In genomic region chr3:25397150-25397549, GRCh38 we compare ENCODE assay signal across 22 cellular contexts. TPM values are rescaled to one million over a fixed set of nuclear protein-coding genes. Genes with fewer than 3 reads are reported as not detected.
"Had no signal": no experiment of that assay in that cellular context is flagged by ENCODE, and none has a peak within 500 bp of the region (broad histone marks: within the 10 kb centered on the region; RNA-seq: fewer than 3 reads in every experiment).

No MANE protein-coding gene starts in this region.

- H3K9me3 Mint-ChIP-seq: natural killer cell; T-helper 2 cell treated with Interferon-gamma antibody and Interleukin-4, amounts not matched to agents 5 μg/mL and 100 μg/mL, for 36 hours had no signal

- H3K4me3 Mint-ChIP-seq: activated CD8-positive, alpha-beta memory T cell treated with anti-CD3 and anti-CD28 coated beads, Interleukin-2, amount 10 ng/mL, durations not matched to agents 7 days and 5 days; activated naive CD8-positive, alpha-beta T cell treated with anti-CD3 and anti-CD28 coated beads for 36 hours; activated T-cell treated with anti-CD3 and anti-CD28 coated beads, Interleukin-2, amount 50 U/mL, for 24 hours; dendritic cell treated with granulocyte-macrophage colony-stimulating factor and Interleukin-4, amounts not matched to agents 40 ng/mL and 50 ng/mL, for 4 days; effector memory CD8-positive, alpha-beta T cell; natural killer cell; T-helper 2 cell treated with Interferon-gamma antibody and Interleukin-4, amounts not matched to agents 5 μg/mL and 100 μg/mL, for 36 hours had no signal

- H3K4me1 Mint-ChIP-seq: activated CD8-positive, alpha-beta memory T cell treated with anti-CD3 and anti-CD28 coated beads, Interleukin-2, amount 10 ng/mL, durations not matched to agents 7 days and 5 days; activated naive CD8-positive, alpha-beta T cell treated with anti-CD3 and anti-CD28 coated beads for 36 hours had no signal

- DNase-seq: activated CD4-positive, alpha-beta T cell treated with anti-CD3 and anti-CD28 coated beads for 1 hour; activated CD4-positive, alpha-beta T cell treated with anti-CD3 and anti-CD28 coated beads, Interleukin-2, amount 50 U/mL, for 48 hours; activated CD8-positive, alpha-beta memory T cell treated with anti-CD3 and anti-CD28 coated beads, Interleukin-2, amount 10 ng/mL, durations not matched to agents 7 days and 5 days; activated effector memory CD4-positive, alpha-beta T cell treated with anti-CD3 and anti-CD28 coated beads, Interleukin-2, amount 50 U/mL, for 16 hours; activated naive CD8-positive, alpha-beta T cell treated with anti-CD3 and anti-CD28 coated beads for 36 hours; activated T-cell treated with anti-CD3 and anti-CD28 coated beads, Interleukin-2, amount 50 U/mL, for 24 hours; brain microvascular endothelial cell; cerebellar nuclear complex; effector memory CD8-positive, alpha-beta T cell; foreskin melanocyte; head of caudate nucleus; islet precursor cell; mammary epithelial cell; natural killer cell; ovary; stimulated activated CD4-positive, alpha-beta T cell treated with anti-CD3 and anti-CD28 coated beads, Interleukin-15, amount 100 ng/mL, for 24 hours; stimulated activated CD4-positive, alpha-beta T cell treated with anti-CD3 and anti-CD28 coated beads, Interleukin-4, amount 100 ng/mL, for 4 hours; SW 1271 had no signal

- H3K27ac ChIP-seq: brain microvascular endothelial cell, esophagus muscularis mucosa, ovary, tibial nerve had no signal

- H3K27me3 ChIP-seq: brain microvascular endothelial cell, esophagus muscularis mucosa, ovary, tibial nerve had no signal

- H3K36me3 Mint-ChIP-seq: activated CD8-positive, alpha-beta memory T cell treated with anti-CD3 and anti-CD28 coated beads, Interleukin-2, amount 10 ng/mL, durations not matched to agents 7 days and 5 days; activated naive CD8-positive, alpha-beta T cell treated with anti-CD3 and anti-CD28 coated beads for 36 hours had no signal

- H3K27ac Mint-ChIP-seq: activated CD8-positive, alpha-beta memory T cell treated with anti-CD3 and anti-CD28 coated beads, Interleukin-2, amount 10 ng/mL, durations not matched to agents 7 days and 5 days; activated naive CD8-positive, alpha-beta T cell treated with anti-CD3 and anti-CD28 coated beads for 36 hours; activated T-cell treated with anti-CD3 and anti-CD28 coated beads, Interleukin-2, amount 50 U/mL, for 24 hours; dendritic cell treated with granulocyte-macrophage colony-stimulating factor and Interleukin-4, amounts not matched to agents 40 ng/mL and 50 ng/mL, for 4 days; effector memory CD8-positive, alpha-beta T cell; natural killer cell; T-helper 2 cell treated with Interferon-gamma antibody and Interleukin-4, amounts not matched to agents 5 μg/mL and 100 μg/mL, for 36 hours had no signal

- H3K9me3 ChIP-seq: esophagus muscularis mucosa, ovary had no signal

- H3K36me3 ChIP-seq: brain microvascular endothelial cell, esophagus muscularis mucosa, ovary, tibial nerve had no signal

- H3K27me3 Mint-ChIP-seq: activated CD8-positive, alpha-beta memory T cell treated with anti-CD3 and anti-CD28 coated beads, Interleukin-2, amount 10 ng/mL, durations not matched to agents 7 days and 5 days; activated T-cell treated with anti-CD3 and anti-CD28 coated beads, Interleukin-2, amount 50 U/mL, for 24 hours; dendritic cell treated with granulocyte-macrophage colony-stimulating factor and Interleukin-4, amounts not matched to agents 40 ng/mL and 50 ng/mL, for 4 days; effector memory CD8-positive, alpha-beta T cell had no signal

- H3K4me3 ChIP-seq: esophagus muscularis mucosa, ovary, tibial nerve had no signal

RNA-seq across cellular contexts. Expression of gene RARB, which starts 30.9 kb away (rescaled TPM):
- total RNA-seq: activated CD8-positive, alpha-beta memory T cell treated with anti-CD3 and anti-CD28 coated beads, Interleukin-2, amount 10 ng/mL, durations not matched to agents 7 days and 5 days; activated naive CD8-positive, alpha-beta T cell treated with anti-CD3 and anti-CD28 coated beads for 36 hours; natural killer cell had no signal
